In the genomic region with DNA sequence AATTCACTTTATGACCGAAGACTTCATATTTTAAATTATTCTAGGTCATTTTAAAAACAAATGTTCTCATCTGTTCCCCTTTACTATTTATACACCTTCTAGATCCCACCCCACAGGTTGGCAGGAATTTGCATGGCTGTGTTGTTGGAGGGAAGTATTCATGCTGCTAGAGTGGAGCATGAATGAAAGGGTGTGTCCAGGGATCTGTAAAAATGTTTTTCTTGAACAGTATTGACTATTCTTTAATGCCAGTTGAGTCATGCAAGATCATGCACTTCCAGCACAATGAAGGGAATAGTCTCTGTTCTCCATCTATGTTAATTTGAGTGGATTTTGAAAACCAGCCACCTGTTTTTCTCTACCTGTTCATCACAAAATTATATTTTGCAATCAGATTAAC, we compare ENCODE assay signal across 17 cellular contexts. TPM values are rescaled to one million over a fixed set of nuclear protein-coding genes. Genes with fewer than 3 reads are reported as not detected.
DNase-seq lines count a peak whose midpoint lies in the region; ATAC-seq and TF ChIP-seq lines count a peak whose summit lies in the region.
"Had no signal": no experiment of that assay in that cellular context is flagged by ENCODE, and none has a peak within 500 bp of the region (broad histone marks: within the 10 kb centered on the region; RNA-seq: fewer than 3 reads in every experiment).

No MANE protein-coding gene starts in this region.

- H3K79me2 ChIP-seq in HCT116 (ENCODE audit: insufficient read depth, low read length) (no peaks in the 10 kb centered on the region), PC-3 (ENCODE audit: low read length) (no peaks in the 10 kb centered on the region), osteoblast (ENCODE audit: insufficient read depth, low read length) (no peaks in the 10 kb centered on the region)

- TF ChIP-seq CTCF in HCT116 (IDR thresholded peaks at IDR 0.05 in 2 of 3, conservative IDR thresholded peaks at IDR 0.05 in 1 of 3; ENCODE audit: borderline replicate concordance in 1 of 3, insufficient read depth in 1 of 3, low read depth in 2 of 3, low read length in 2 of 3) (no peak), PC-3 (conservative IDR thresholded peaks at IDR 0.05; ENCODE audit: low read depth, low read length) (no peak), epithelial cell of esophagus (IDR thresholded peaks at IDR 0.05; ENCODE audit: insufficient read depth, low read depth, low read length, missing control alignments) (no peak), osteoblast (IDR thresholded peaks at IDR 0.05; ENCODE audit: extremely low read depth, low read depth, low read length) (no peak)

- no peaks in the 10 kb centered on the region for H3F3A ChIP-seq in PC-3 (ENCODE audit: low read length, unreplicated experiment)

- H3K36me3 Mint-ChIP-seq in activated CD4-positive, alpha-beta T cell treated with anti-CD3 and anti-CD28 coated beads, Interleukin-2, amount 10 ng/mL, durations not matched to agents 7 days and 5 days (ENCODE audit: low read depth) = no peaks in the 10 kb centered on the region
- H3K36me3 Mint-ChIP-seq: CD8-positive, alpha-beta T cell had no signal

- H3K4me2 ChIP-seq in HCT116 (ENCODE audit: low read length) (no peak overlapping the region), PC-3 (ENCODE audit: low read length) (no peak overlapping the region), osteoblast (ENCODE audit: insufficient read depth, low read length) (no peak overlapping the region)
- H3K4me2 ChIP-seq: BLaER1 had no signal

- H3K9me3 Mint-ChIP-seq in activated CD4-positive, alpha-beta T cell treated with anti-CD3 and anti-CD28 coated beads, Interleukin-2, amount 10 ng/mL, durations not matched to agents 7 days and 5 days = no peaks in the 10 kb centered on the region
- H3K9me3 Mint-ChIP-seq: CD8-positive, alpha-beta T cell had no signal

- H3K9ac ChIP-seq in HCT116 (ENCODE audit: low read length) (no peak overlapping the region), PC-3 (ENCODE audit: low read length) (no peak overlapping the region)
- H3K9ac ChIP-seq: BLaER1 had no signal

- H2AFZ ChIP-seq in HCT116 (ENCODE audit: low read depth, low read length, poor library complexity, severe bottlenecking) = peak overlapping the region; percentile 20
- H2AFZ ChIP-seq in PC-3 (ENCODE audit: low read length) = no peak overlapping the region
- H2AFZ ChIP-seq in osteoblast (ENCODE audit: low read length) = no peak overlapping the region

- H3K4me1 Mint-ChIP-seq in activated CD4-positive, alpha-beta T cell treated with anti-CD3 and anti-CD28 coated beads, Interleukin-2, amount 10 ng/mL, durations not matched to agents 7 days and 5 days = no peaks in the 10 kb centered on the region

- intact Hi-C loops in HCT116 (cut with micrococcal nuclease) (no loop called here), PC-3 (cut with micrococcal nuclease) (no loop called here)

- no peak overlapping the region for H3K4me3 Mint-ChIP-seq in activated CD4-positive, alpha-beta T cell treated with anti-CD3 and anti-CD28 coated beads, Interleukin-2, amount 10 ng/mL, durations not matched to agents 7 days and 5 days
- H3K4me3 Mint-ChIP-seq: CD8-positive, alpha-beta T cell had no signal

- BruUV-seq in HCT116 (replicated peaks; lab: Mats Ljungman, UMichigan) (no TSS peak), PC-3 (replicated peaks; lab: Mats Ljungman, UMichigan) (no TSS peak)

- H3K27ac Mint-ChIP-seq in activated CD4-positive, alpha-beta T cell treated with anti-CD3 and anti-CD28 coated beads, Interleukin-2, amount 10 ng/mL, durations not matched to agents 7 days and 5 days = no peak overlapping the region
- H3K27ac Mint-ChIP-seq: CD8-positive, alpha-beta T cell had no signal

- DNase-seq in HCT116 (ENCODE audit: low read depth, low spot score) = no peak
- DNase-seq in PC-3 = peak; percentile 49
- DNase-seq in epithelial cell of esophagus (ENCODE audit: low read depth) = peak; percentile 24
- DNase-seq in osteoblast (ENCODE audit: insufficient read length, low spot score, missing footprints) = peak; percentile 86
- DNase-seq in cerebellar cortex (ENCODE audit: low spot score) = no peak
- DNase-seq in activated CD4-positive, alpha-beta T cell treated with anti-CD3 and anti-CD28 coated beads, Interleukin-2, amount 10 ng/mL, durations not matched to agents 7 days and 5 days = no peak
- DNase-seq: 8988T; Calu3; CD8-positive, alpha-beta T cell; DMS 273 treated with DMSO at 0.1 percent for 48 hours; DMS53; DND-41; EL; GOT3; H7 had no signal

- TF ChIP-seq POLR2A in HCT116 (IDR thresholded peaks at IDR 0.05; ENCODE audit: borderline replicate concordance, extremely low read depth, insufficient read depth, insufficient read length) = no peak

- ATAC-seq in HCT116 (no peak), PC-3 (peak; percentile 98), GM21825 (IDR thresholded peaks at IDR 0.05; ENCODE audit: unreplicated experiment) (no peak)
- ATAC-seq: CD8-positive, alpha-beta T cell had no signal

- H3K27ac ChIP-seq in HCT116 (ENCODE audit: low read depth, low read length) = no peak overlapping the region
- no peak overlapping the region for H3K27ac ChIP-seq in PC-3 (ENCODE audit: low read length)
- H3K27ac ChIP-seq in osteoblast (ENCODE audit: low read depth, low read length) = no peak overlapping the region
- H3K27ac ChIP-seq: BLaER1 had no signal

- H4K20me1 ChIP-seq in HCT116 (ENCODE audit: insufficient read depth) (no peaks in the 10 kb centered on the region), PC-3 (ENCODE audit: low read length) (no peaks in the 10 kb centered on the region), osteoblast (ENCODE audit: insufficient read depth, low read length) (no peaks in the 10 kb centered on the region)
- H4K20me1 ChIP-seq: BLaER1 had no signal

- POLR2A ChIA-PET in HCT116 (lab: Charles Lee) (no interaction called here), PC-3 (lab: Charles Lee; ENCODE audit: unreplicated experiment) (no interaction called here)
- POLR2A ChIA-PET in activated CD4-positive, alpha-beta T cell treated with anti-CD3 and anti-CD28 coated beads, Interleukin-2, amount 10 ng/mL, durations not matched to agents 7 days and 5 days (lab: Charles Lee) = no interaction called here

- no peak overlapping the region for H3K4me3 ChIP-seq in HCT116 (replicated peaks in 1 of 2; ENCODE audit: low read depth in 1 of 2, low read length in 2 of 2)
- no peak overlapping the region for H3K4me3 ChIP-seq in PC-3 (ENCODE audit: low read length)
- no peak overlapping the region for H3K4me3 ChIP-seq in epithelial cell of esophagus (ENCODE audit: low read length)
- no peak overlapping the region for H3K4me3 ChIP-seq in osteoblast (ENCODE audit: insufficient read depth, low read length)
- H3K4me3 ChIP-seq: BLaER1 had no signal

- RAD21 ChIA-PET in HCT116 (lab: Charles Lee; ENCODE audit: low non-redundant PET in 1 of 2, low total read pairs in 2 of 2, uncharacterized antibody in 2 of 2, unreplicated experiment in 2 of 2) = no interaction called here

- TF ChIP-seq RAD21 in HCT116 (IDR thresholded peaks at IDR 0.05; ENCODE audit: low read depth) = no peak

- H3K4me1 ChIP-seq in HCT116 (ENCODE audit: control insufficient read depth in 1 of 2, insufficient read depth in 2 of 2, low read length in 2 of 2) (no peaks in the 10 kb centered on the region), PC-3 (ENCODE audit: insufficient read depth, low read length) (peaks cover 9% of the 10 kb centered on the region; the same call in 1 of the 2 replicates), osteoblast (ENCODE audit: insufficient read depth, low read length) (no peaks in the 10 kb centered on the region)
- H3K4me1 ChIP-seq: BLaER1 had no signal

- H3K9me2 ChIP-seq in HCT116 (ENCODE audit: insufficient read depth) (no peaks in the 10 kb centered on the region), PC-3 (replicated peaks; ENCODE audit: low read length) (no peaks in the 10 kb centered on the region)

- H3K27me3 Mint-ChIP-seq in activated CD4-positive, alpha-beta T cell treated with anti-CD3 and anti-CD28 coated beads, Interleukin-2, amount 10 ng/mL, durations not matched to agents 7 days and 5 days = no peaks in the 10 kb centered on the region

- H3K9me3 ChIP-seq in HCT116 (ENCODE audit: control insufficient read depth in 1 of 2, insufficient read depth in 1 of 2, low read depth in 1 of 2, low read length in 2 of 2) (no peaks in the 10 kb centered on the region), PC-3 (ENCODE audit: low read length) (no peaks in the 10 kb centered on the region), osteoblast (ENCODE audit: low read depth, low read length) (no peaks in the 10 kb centered on the region)
- H3K9me3 ChIP-seq: BLaER1 had no signal

- H3K36me3 ChIP-seq in HCT116 (ENCODE audit: control insufficient read depth in 1 of 2, insufficient read depth in 2 of 2, low read length in 2 of 2) = no peaks in the 10 kb centered on the region
- no peaks in the 10 kb centered on the region for H3K36me3 ChIP-seq in PC-3 (ENCODE audit: low read depth, low read length)
- H3K36me3 ChIP-seq in osteoblast (ENCODE audit: insufficient read depth, low read length) = no peaks in the 10 kb centered on the region
- H3K36me3 ChIP-seq: BLaER1 had no signal

- CTCF ChIA-PET in HCT116 (lab: Charles Lee) (no interaction called here), PC-3 (lab: Charles Lee) (no interaction called here)
- CTCF ChIA-PET in activated CD4-positive, alpha-beta T cell treated with anti-CD3 and anti-CD28 coated beads, Interleukin-2, amount 10 ng/mL, durations not matched to agents 7 days and 5 days (lab: Charles Lee) = no interaction called here

- H3K27me3 ChIP-seq in HCT116 (ENCODE audit: insufficient read depth, low read length) = no peaks in the 10 kb centered on the region
- H3K27me3 ChIP-seq in PC-3 (ENCODE audit: low read length) = no peaks in the 10 kb centered on the region
- no peaks in the 10 kb centered on the region for H3K27me3 ChIP-seq in osteoblast (ENCODE audit: insufficient read depth, low read length)
- H3K27me3 ChIP-seq: BLaER1 had no signal

TF ChIP-seq in HCT116, 20 proteins besides CTCF, POLR2A, EP300 and RAD21:
- no peak for TF ChIP-seq JUND (IDR thresholded peaks at IDR 0.05)
- TF ChIP-seq MAX (IDR thresholded peaks at IDR 0.05) = no peak

RNA-seq across cellular contexts. Expression of gene COL3A1, which starts 52.0 kb away (rescaled TPM):
- 1.0 TPM for total RNA-seq in HCT116 (2021; ENCODE audit: unreplicated experiment)
- 0.02 and 0.05 TPM in 2 replicates for polyA plus RNA-seq in HCT116 (2012)
- 0.23 and 0.36 TPM in 2 replicates for total RNA-seq in PC-3 (2014; rRNA removed)
- total RNA-seq in osteoblast = 3,160 and 5,672 TPM in 2 replicates
- total RNA-seq in activated CD4-positive, alpha-beta T cell treated with anti-CD3 and anti-CD28 coated beads, Interleukin-2, amount 10 ng/mL, durations not matched to agents 7 days and 5 days = not detected
- total RNA-seq: Calu3; CD8-positive, alpha-beta T cell; H7 had no signal

Comparison
In these comparisons a context has a peak if more than half of its experiments do, and no peak if none do; other contexts are left out.
1. DNase-seq: peak in PC-3 (single experiment), epithelial cell of esophagus (single experiment) and osteoblast (single experiment); none in HCT116 (single experiment), cerebellar cortex (single experiment) and activated CD4-positive, alpha-beta T cell treated with anti-CD3 and anti-CD28 coated beads, Interleukin-2, amount 10 ng/mL, durations not matched to agents 7 days and 5 days (single experiment).
2. RNA of gene COL3A1, which starts 52.0 kb away (total RNA-seq): 3,160 to 5,672 TPM in osteoblast; 1.0 TPM in HCT116 (single experiment), 0.23 to 0.36 TPM in PC-3 and not detected in activated CD4-positive, alpha-beta T cell treated with anti-CD3 and anti-CD28 coated beads, Interleukin-2, amount 10 ng/mL, durations not matched to agents 7 days and 5 days; every median in the first group is over 1,000 times any median in the second.